Comparison of ENCODE assay signal across 21 cellular contexts in genomic region chr2:55837073-55837472, GRCh38.
DNase-seq lines count a peak whose midpoint lies in the region; ATAC-seq and TF ChIP-seq lines count a peak whose summit lies in the region.
"Had no signal": no experiment of that assay in that cellular context is flagged by ENCODE, and none has a peak within 500 bp of the region (broad histone marks: within the 10 kb centered on the region; RNA-seq: fewer than 3 reads in every experiment).

No MANE protein-coding gene starts in this region.

- H3F3A ChIP-seq in GM23338 (replicated peaks; ENCODE audit: low read depth): no peaks in the 10 kb centered on the region

- peak; percentile 65 for ATAC-seq in GM23338

- H3K4me1 Mint-ChIP-seq in GM23338 (peaks cover 14% of the 10 kb centered on the region), chondrocyte (ENCODE audit: low read depth) (peaks cover 10% of the 10 kb centered on the region)
- H3K4me1 Mint-ChIP-seq: CD4-positive, CD25-positive, alpha-beta regulatory T cell; IgD-negative memory B cell had no signal

- H3K27me3 Mint-ChIP-seq in GM23338 (ENCODE audit: insufficient read depth, low read depth, poor library complexity): no peaks in the 10 kb centered on the region
- peaks cover 14% of the 10 kb centered on the region for H3K27me3 Mint-ChIP-seq in chondrocyte (ENCODE audit: low read depth)
- H3K27me3 Mint-ChIP-seq: CD4-positive, CD25-positive, alpha-beta regulatory T cell had no signal

- H4K20me1 ChIP-seq in GM23338 (replicated peaks; ENCODE audit: insufficient read depth): no peaks in the 10 kb centered on the region

- H3K4me3 Mint-ChIP-seq in GM23338: no peak overlapping the region
- H3K4me3 Mint-ChIP-seq in chondrocyte (ENCODE audit: unreplicated experiment): no peak overlapping the region
- H3K4me3 Mint-ChIP-seq: CD4-positive, CD25-positive, alpha-beta regulatory T cell; IgD-negative memory B cell had no signal

- DNase-seq in GM23338 (ENCODE audit: low spot score) (peak; percentile 72), NT2/D1 (ENCODE audit: low read depth, low spot score) (peak; percentile 39), iPS DF 6.9 (ENCODE audit: low read depth, low spot score) (peak; percentile 41), chondrocyte (ENCODE audit: low spot score) (no peak), adrenal gland (no peak), hepatic stellate cell (ENCODE audit: low spot score) (no peak)
- no peak for DNase-seq in activated CD4-positive, alpha-beta T cell treated with anti-CD3 and anti-CD28 coated beads, Interleukin-2, amount 50 U/mL, for 48 hours
- DNase-seq: ACHN; Calu3; CD4-positive, CD25-positive, alpha-beta regulatory T cell; DMS53; GM23248; NCI-H1105 treated with DMSO at 0.1 percent for 48 hours; NCI-H1694 treated with DMSO at 0.1 percent for 48 hours; NCI-H2107; NCI-H2227 treated with DMSO at 0.1 percent for 48 hours; NCI-H524 treated with DMSO at 0.1 percent for 48 hours; SJCRH30; SW 1271 had no signal

- no peak for TF ChIP-seq CTCF in GM23338 (conservative IDR thresholded peaks at IDR 0.05; ENCODE audit: low read depth in 2 of 2)
- TF ChIP-seq CTCF in chondrocyte (IDR thresholded peaks at IDR 0.05): no peak
- TF ChIP-seq CTCF in adrenal gland (IDR thresholded peaks at IDR 0.05): no peak

- H3K9me2 ChIP-seq in GM23338 (ENCODE audit: insufficient read depth): no peaks in the 10 kb centered on the region

- peak overlapping the region; percentile 22; the same call in 1 of the 2 replicates for H3K4me3 ChIP-seq in GM23338
- H3K4me3 ChIP-seq in NT2/D1 (ENCODE audit: insufficient read length, low read depth): no peak overlapping the region
- no peak overlapping the region for H3K4me3 ChIP-seq in iPS DF 6.9 (ENCODE audit: low read length)
- H3K4me3 ChIP-seq in neuron (ENCODE audit: low read length): no peak overlapping the region
- no peak overlapping the region for H3K4me3 ChIP-seq in adrenal gland
- H3K4me3 ChIP-seq: GM23248, SJCRH30 had no signal

- no peak for TF ChIP-seq POLR2A in adrenal gland (IDR thresholded peaks at IDR 0.05)

- no peak overlapping the region for H3K9ac ChIP-seq in NT2/D1 (ENCODE audit: insufficient read length, low read depth)
- H3K9ac ChIP-seq: GM23248 had no signal

- peak overlapping the region; percentile 63; the same call in 1 of the 2 replicates for H3K4me2 ChIP-seq in GM23338

- no peaks in the 10 kb centered on the region for H3K36me3 ChIP-seq in GM23338 (ENCODE audit: insufficient read depth)
- no peaks in the 10 kb centered on the region for H3K36me3 ChIP-seq in NT2/D1 (ENCODE audit: insufficient read depth, insufficient read length, low read length)
- H3K36me3 ChIP-seq in iPS DF 6.9 (ENCODE audit: control insufficient read depth, insufficient read depth, low read length): no peaks in the 10 kb centered on the region
- H3K36me3 ChIP-seq in neuron (ENCODE audit: insufficient read depth, low read length): no peaks in the 10 kb centered on the region
- no peaks in the 10 kb centered on the region for H3K36me3 ChIP-seq in adrenal gland (replicated peaks in 1 of 2)
- H3K36me3 ChIP-seq: SJCRH30 had no signal

- H2AFZ ChIP-seq in GM23338: peak overlapping the region; percentile 85
- H2AFZ ChIP-seq in neuron (ENCODE audit: low read depth, low read length): peak overlapping the region; percentile 67
- H2AFZ ChIP-seq: GM23248 had no signal

- no peaks in the 10 kb centered on the region for H3K9me3 ChIP-seq in NT2/D1 (ENCODE audit: insufficient read depth, low read length)
- H3K9me3 ChIP-seq in iPS DF 6.9 (ENCODE audit: control insufficient read depth, insufficient read depth, low read length): no peaks in the 10 kb centered on the region
- no peaks in the 10 kb centered on the region for H3K9me3 ChIP-seq in neuron (ENCODE audit: low read length)
- no peaks in the 10 kb centered on the region for H3K9me3 ChIP-seq in adrenal gland (replicated peaks in 1 of 3)

- H3K27ac Mint-ChIP-seq in GM23338 (no peak overlapping the region), chondrocyte (ENCODE audit: unreplicated experiment) (no peak overlapping the region)
- H3K27ac Mint-ChIP-seq: CD4-positive, CD25-positive, alpha-beta regulatory T cell; IgD-negative memory B cell had no signal

- peaks cover 19% of the 10 kb centered on the region for H3K4me1 ChIP-seq in GM23338 (ENCODE audit: insufficient read depth)
- H3K4me1 ChIP-seq in NT2/D1 (ENCODE audit: insufficient read depth, insufficient read length): peaks cover 3% of the 10 kb centered on the region
- peaks cover 7% of the 10 kb centered on the region; the same call in 1 of the 2 replicates for H3K4me1 ChIP-seq in iPS DF 6.9 (ENCODE audit: control insufficient read depth, insufficient read depth, low read length)
- H3K4me1 ChIP-seq in neuron (ENCODE audit: insufficient read depth, low read length): peaks cover 13% of the 10 kb centered on the region
- H3K4me1 ChIP-seq in adrenal gland (replicated peaks in 1 of 2): no peaks in the 10 kb centered on the region
- H3K4me1 ChIP-seq: SJCRH30 had no signal

- intact Hi-C loops in adrenal gland (cut with DNase I): no loop called here

- H3K9me3 Mint-ChIP-seq in GM23338: peaks cover 2% of the 10 kb centered on the region; the same call in 2 of the 3 replicates
- peaks cover 17% of the 10 kb centered on the region for H3K9me3 Mint-ChIP-seq in chondrocyte (ENCODE audit: low read depth)

- H3K27me3 ChIP-seq in GM23338 (ENCODE audit: insufficient read depth): no peaks in the 10 kb centered on the region
- H3K27me3 ChIP-seq in NT2/D1 (ENCODE audit: insufficient read depth, insufficient read length): no peaks in the 10 kb centered on the region
- H3K27me3 ChIP-seq in iPS DF 6.9 (ENCODE audit: control insufficient read depth, insufficient read depth, low read length): no peaks in the 10 kb centered on the region
- H3K27me3 ChIP-seq in neuron (ENCODE audit: insufficient read depth, low read length): no peaks in the 10 kb centered on the region
- H3K27me3 ChIP-seq in adrenal gland: no peaks in the 10 kb centered on the region
- H3K27me3 ChIP-seq: SJCRH30 had no signal

- no peaks in the 10 kb centered on the region for H3K79me2 ChIP-seq in GM23338 (replicated peaks; ENCODE audit: insufficient read depth)

- no CpG with 5 or more reads among the region's 9 CpGs for WGBS in iPS DF 6.9 (ENCODE audit: insufficient coverage, insufficient read length)
- 53 to 58% (median 56%) methylated on average over 8 to 9 of the region's 9 CpGs for WGBS in adrenal gland, 4 donors

- H3K27ac ChIP-seq in GM23338 (ENCODE audit: low read depth) (no peak overlapping the region), iPS DF 6.9 (ENCODE audit: low read length) (no peak overlapping the region), adrenal gland (no peak overlapping the region)
- H3K27ac ChIP-seq: GM23248, SJCRH30 had no signal

- H3K36me3 Mint-ChIP-seq in GM23338 (ENCODE audit: low read depth): no peaks in the 10 kb centered on the region; the same call in 1 of the 3 replicates
- peaks cover 7% of the 10 kb centered on the region for H3K36me3 Mint-ChIP-seq in chondrocyte (ENCODE audit: low read depth)
- H3K36me3 Mint-ChIP-seq: CD4-positive, CD25-positive, alpha-beta regulatory T cell had no signal

TF ChIP-seq in GM23338, 12 proteins besides CTCF, POLR2A, EP300 and RAD21:
- no peak for TF ChIP-seq ZNF114 (CRISPR knock-in tag; IDR thresholded peaks at IDR 0.05)
- no peak for TF ChIP-seq NANOG (IDR thresholded peaks at IDR 0.05; ENCODE audit: borderline replicate concordance)
- TF ChIP-seq ETS1 (IDR thresholded peaks at IDR 0.05): no peak
- no peak for TF ChIP-seq POLR2AphosphoS5 (IDR thresholded peaks at IDR 0.05; ENCODE audit: low read depth)
- TF ChIP-seq EZH2phosphoT487 (IDR thresholded peaks at IDR 0.05; ENCODE audit: unreplicated experiment): no peak
- TF ChIP-seq EZH2 (IDR thresholded peaks at IDR 0.05; ENCODE audit: low read depth, unreplicated experiment): no peak
TF ChIP-seq in GM23338: peak in this region for 0.

Comparison
In these comparisons a context has a peak if more than half of its experiments do, and no peak if none do; other contexts are left out.
1. DNase-seq: peak in GM23338 (single experiment), NT2/D1 (single experiment) and iPS DF 6.9 (single experiment); none in activated CD4-positive, alpha-beta T cell treated with anti-CD3 and anti-CD28 coated beads, Interleukin-2, amount 50 U/mL, for 48 hours (0 of 2), chondrocyte (single experiment), adrenal gland (0 of 7) and hepatic stellate cell (single experiment).